Comparison of ENCODE assay signal across 1 cellular context in genomic region chr14:81353691-81354323, GRCh38.
TF ChIP-seq lines count a peak whose summit lies in the region.

No MANE protein-coding gene starts in this region.

TF ChIP-seq in GM23338, 12 proteins besides CTCF, POLR2A, EP300 and RAD21 (continued from another document):
- TF ChIP-seq ZNF462 (CRISPR knock-in tag; IDR thresholded peaks at IDR 0.05): no peak
- TF ChIP-seq ZNF331 (CRISPR knock-in tag; IDR thresholded peaks at IDR 0.05; ENCODE audit: low read depth): no peak
- no peak for TF ChIP-seq ZNF114 (CRISPR knock-in tag; IDR thresholded peaks at IDR 0.05)
- TF ChIP-seq POLR2AphosphoS5 (IDR thresholded peaks at IDR 0.05; ENCODE audit: low read depth): no peak
- TF ChIP-seq REST (IDR thresholded peaks at IDR 0.05; ENCODE audit: unreplicated experiment): no peak
- TF ChIP-seq STAT1 (IDR thresholded peaks at IDR 0.05; ENCODE audit: unreplicated experiment): no peak
